ENCODE assay signal across 8 cellular contexts in genomic region chr17:59154335-59154720, GRCh38. TPM values are rescaled to one million over a fixed set of nuclear protein-coding genes. Genes with fewer than 3 reads are reported as not detected.
DNase-seq lines count a peak whose midpoint lies in the region; ATAC-seq lines count a peak whose summit lies in the region.

No MANE protein-coding gene starts in this region.

- H3K4me1 Mint-ChIP-seq in immature natural killer cell = peaks cover 8 to 34% of the 10 kb centered on the region in 2 donors

- no peak overlapping the region for H3K27ac Mint-ChIP-seq in immature natural killer cell

- no peaks in the 10 kb centered on the region for H3K36me3 Mint-ChIP-seq in immature natural killer cell

- ATAC-seq in GM18867 (IDR thresholded peaks at IDR 0.05; ENCODE audit: unreplicated experiment) = no peak

- H3K9me3 Mint-ChIP-seq in immature natural killer cell = no peaks in the 10 kb centered on the region

- DNase-seq in A172 (ENCODE audit: low spot score) = peak; percentile 50
- peak; percentile 58 for DNase-seq in GDM1 (lab: John Stamatoyannopoulos, UW)
- DNase-seq in NOMO-1 treated with dmso at 0.1 percent for 144 hours (lab: John Stamatoyannopoulos, UW; ENCODE audit: unreplicated experiment) = peak; percentile 30
- peak in 30 of 56 donors; percentile 7 to 76 (median 51) for DNase-seq in amygdala (lab: John Stamatoyannopoulos, UW)
- DNase-seq in immature natural killer cell = peak; percentile 20 to 37 (median 34)
- DNase-seq in stimulated activated CD4-positive, alpha-beta T cell treated with anti-CD3 and anti-CD28 coated beads, Interleukin-12 subunit alpha, Interleukin-12 subunit beta, amount 100 ng/mL, for 24 hours (ENCODE audit: low read depth in 2 of 2) = peak; percentile 21 to 35
- no peak for DNase-seq in NCI-H446 treated with DMSO at 0.1 percent for 48 hours (lab: John Stamatoyannopoulos, UW)

- H3K4me3 Mint-ChIP-seq in immature natural killer cell = no peak overlapping the region

- peaks cover 0 to 3% (median 3%) of the 10 kb centered on the region in 3 donors for H3K27me3 Mint-ChIP-seq in immature natural killer cell (ENCODE audit: low read depth in 3 of 3)

RNA-seq across cellular contexts. Expression of gene SKA2, which starts 0.7 kb away (rescaled TPM):
- 223 and 313 TPM in 2 replicates for total RNA-seq in A172 (2014; rRNA removed; shearing (Covaris generic))
- polyA plus RNA-seq in immature natural killer cell = 10 to 100 TPM; 26.0 to 49.1 (median 36.4) TPM

RNA-seq across cellular contexts. Expression of gene PRR11, which starts 1.2 kb away (rescaled TPM):
- 29.4 and 32.5 TPM in 2 replicates for total RNA-seq in A172 (2014; rRNA removed; shearing (Covaris generic))
- 1 to 10 TPM in 1 of 3 donors, under 1 TPM in 1, not detected in 1; 0.76 to 1.2 TPM for polyA plus RNA-seq in immature natural killer cell

RNA-seq across cellular contexts. Expression of gene TRIM37, which starts 47.6 kb away (rescaled TPM):
- 63.4 and 68.8 TPM in 2 replicates for total RNA-seq in A172 (2014; rRNA removed; shearing (Covaris generic))
- polyA plus RNA-seq in immature natural killer cell = 10 to 100 TPM in 1 of 3 donors, 1 to 10 TPM in 2; 6.0 to 12.5 (median 7.1) TPM

RNA-seq across cellular contexts. Expression of gene SMG8, which starts 55.5 kb away (rescaled TPM):
- total RNA-seq in A172 (2014; rRNA removed; shearing (Covaris generic)) = 27.6 and 31.5 TPM in 2 replicates
- polyA plus RNA-seq in immature natural killer cell = 10 to 100 TPM in 2 of 3 donors, 1 to 10 TPM in 1; 4.6 to 15.2 (median 13.1) TPM
